In genomic region chr21:32338209-32338921, GRCh38 we compare ENCODE assay signal across 27 cellular contexts. TPM values are rescaled to one million over a fixed set of nuclear protein-coding genes. Genes with fewer than 3 reads are reported as not detected.
"Had no signal": no experiment of that assay in that cellular context is flagged by ENCODE, and none has a peak within 500 bp of the region (broad histone marks: within the 10 kb centered on the region; RNA-seq: fewer than 3 reads in every experiment).

No MANE protein-coding gene starts in this region.

- H3K27ac Mint-ChIP-seq: activated CD4-positive, alpha-beta memory T cell treated with anti-CD3 and anti-CD28 coated beads for 36 hours; activated naive CD8-positive, alpha-beta T cell; natural killer cell treated with Interleukin-12 subunit alpha and Interleukin-12 subunit beta and Interleukin-15 and Interleukin-18, amount 100 ng/mL, for 72 hours; T-helper 1 cell treated with Interleukin-12 subunit alpha and Interleukin-12 subunit beta and Interleukin-4 antibody, amounts not matched to agents 30 μg/mL and 1 μg/mL, for 36 hours had no signal

- H3K27me3 ChIP-seq: adrenal gland, right lobe of liver, upper lobe of right lung had no signal

- H3K4me3 ChIP-seq: adrenal gland, left ventricle myocardium inferior, right lobe of liver, thoracic aorta, upper lobe of right lung had no signal

- H3K27me3 Mint-ChIP-seq: activated CD4-positive, alpha-beta memory T cell treated with anti-CD3 and anti-CD28 coated beads for 36 hours; activated naive CD8-positive, alpha-beta T cell; natural killer cell treated with Interleukin-12 subunit alpha and Interleukin-12 subunit beta and Interleukin-15 and Interleukin-18, amount 100 ng/mL, for 72 hours had no signal

- FAIRE-seq: astrocyte, endometrium, small intestine had no signal

- H3K9me3 ChIP-seq: adrenal gland, left ventricle myocardium inferior, right lobe of liver, thoracic aorta, upper lobe of right lung had no signal

- H3K4me1 ChIP-seq: adrenal gland, left ventricle myocardium inferior, parathyroid adenoma, right lobe of liver, upper lobe of right lung had no signal

- H3K4me3 Mint-ChIP-seq: activated CD4-positive, alpha-beta memory T cell treated with anti-CD3 and anti-CD28 coated beads for 36 hours; activated naive CD8-positive, alpha-beta T cell; natural killer cell treated with Interleukin-12 subunit alpha and Interleukin-12 subunit beta and Interleukin-15 and Interleukin-18, amount 100 ng/mL, for 72 hours; T-helper 1 cell treated with Interleukin-12 subunit alpha and Interleukin-12 subunit beta and Interleukin-4 antibody, amounts not matched to agents 30 μg/mL and 1 μg/mL, for 36 hours had no signal

- H3K9me3 Mint-ChIP-seq: activated CD4-positive, alpha-beta memory T cell treated with anti-CD3 and anti-CD28 coated beads for 36 hours; natural killer cell treated with Interleukin-12 subunit alpha and Interleukin-12 subunit beta and Interleukin-15 and Interleukin-18, amount 100 ng/mL, for 72 hours; T-helper 1 cell treated with Interleukin-12 subunit alpha and Interleukin-12 subunit beta and Interleukin-4 antibody, amounts not matched to agents 30 μg/mL and 1 μg/mL, for 36 hours had no signal

- DNase-seq: activated CD4-positive, alpha-beta memory T cell treated with anti-CD3 and anti-CD28 coated beads for 36 hours; activated CD4-positive, alpha-beta T cell treated with anti-CD3 and anti-CD28 coated beads for 48 hours; activated naive CD4-positive, alpha-beta T cell; activated T-cell treated with anti-CD3 and anti-CD28 coated beads for 4 hours; cortex of kidney; effector CD4-positive, alpha-beta T cell; erythroblast; foreskin fibroblast; kidney glomerular epithelial cell; left ventricle myocardium inferior; mammary epithelial cell; midbrain; small intestine; stimulated activated CD4-positive, alpha-beta T cell treated with anti-CD3 and anti-CD28 coated beads, Interleukin-2, amount 100 ng/mL, for 24 hours; stimulated activated naive CD4-positive, alpha-beta T cell; upper lobe of right lung had no signal

- H3K27ac ChIP-seq: adrenal gland, left ventricle myocardium inferior, parathyroid adenoma, right lobe of liver, thoracic aorta, upper lobe of right lung had no signal

RNA-seq across cellular contexts. Expression of gene MRAP, which starts 39.7 kb away (rescaled TPM):
- total RNA-seq: activated CD4-positive, alpha-beta memory T cell treated with anti-CD3 and anti-CD28 coated beads for 36 hours; astrocyte; glomerular endothelial cell; left ventricle myocardium inferior; mammary epithelial cell; natural killer cell treated with Interleukin-12 subunit alpha and Interleukin-12 subunit beta and Interleukin-15 and Interleukin-18, amount 100 ng/mL, for 72 hours; pulmonary artery endothelial cell; thoracic aorta had no signal
